ENCODE assay signal across 13 cellular contexts in the genomic region with DNA sequence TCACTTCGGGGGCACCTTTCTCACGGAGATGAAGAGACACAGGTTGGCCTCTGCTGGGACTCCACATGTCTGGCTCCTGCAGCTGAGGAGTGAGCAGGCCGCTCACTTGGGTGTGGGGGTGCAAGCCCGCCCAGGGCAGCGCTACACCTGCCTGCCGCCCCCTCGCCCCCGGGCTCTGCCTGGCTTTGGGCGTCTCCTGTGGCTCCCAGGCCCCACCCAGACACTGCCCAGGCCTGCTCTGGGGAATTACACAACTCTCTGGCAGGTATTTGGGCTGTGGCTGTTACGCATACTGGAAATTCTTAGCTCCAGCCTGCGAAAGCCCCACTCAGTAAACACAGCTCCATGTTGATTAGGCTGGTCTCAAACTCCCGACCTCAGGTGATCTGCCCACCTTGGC. TPM values are rescaled to one million over a fixed set of nuclear protein-coding genes. Genes with fewer than 3 reads are reported as not detected.
DNase-seq lines count a peak whose midpoint lies in the region; ATAC-seq, FAIRE-seq and TF ChIP-seq lines count a peak whose summit lies in the region.
"Not testable (repeated sequence)": the region's sequence is repeated elsewhere in the genome, so short reads cannot be mapped to it uniquely, and the experiment has no call there.
"Had no signal": no experiment of that assay in that cellular context is flagged by ENCODE, and none has a peak within 500 bp of the region (broad histone marks: within the 10 kb centered on the region; RNA-seq: fewer than 3 reads in every experiment).

No MANE protein-coding gene starts in this region.

- not testable (repeated sequence) for H3K36me3 ChIP-seq in esophagus (ENCODE audit: control insufficient read depth in 2 of 2, insufficient read depth in 2 of 2, low read length in 1 of 2); left lung; pancreas; upper lobe of left lung

- TF ChIP-seq POLR2A in NB4 (IDR thresholded peaks at IDR 0.05; ENCODE audit: extremely low read depth, insufficient read length); upper lobe of left lung (IDR thresholded peaks at IDR 0.05): not testable (repeated sequence)

- in situ Hi-C loops in ACHN (cut with HindIII; ENCODE audit: low pct_ligation_motif_present, low pct_unique_long_range_greater_than_20kb, low sequenced_read_pairs), result not testable (repeated sequence)

- not testable (repeated sequence) for H3K4me3 ChIP-seq in NB4 (ENCODE audit: low read depth, low read length); left lung; pancreas
- peak overlapping the region; percentile 32 to 37 for H3K4me3 ChIP-seq in esophagus (ENCODE audit: low read depth in 1 of 2, low read length in 2 of 2)
- peak overlapping the region in 3 of 4 donors; percentile 18 to 21 (median 21) for H3K4me3 ChIP-seq in upper lobe of left lung

- TF ChIP-seq CTCF in NB4 (IDR thresholded peaks at IDR 0.05; ENCODE audit: low read depth, low read length); left lung (IDR thresholded peaks at IDR 0.05); pancreas (IDR thresholded peaks at IDR 0.05); upper lobe of left lung (IDR thresholded peaks at IDR 0.05): not testable (repeated sequence)

- H3K27ac ChIP-seq in esophagus (ENCODE audit: low read depth in 2 of 2, low read length in 1 of 2) (peak overlapping the region; percentile 31 to 79), upper lobe of left lung (peak overlapping the region in 1 of 4 donors; percentile 56)
- not testable (repeated sequence) for H3K27ac ChIP-seq in left lung, pancreas

- DNase-seq in ACHN (peak; percentile 2), NB4 (ENCODE audit: low read depth) (peak; percentile 8), astrocyte of the hippocampus (ENCODE audit: low read depth, low spot score) (peak; percentile 43), pancreas (peak in 1 of 6 donors; percentile 21), upper lobe of left lung (peak; percentile 53 to 84)
- not testable (repeated sequence) for DNase-seq in left cardiac atrium, left lung

- 56 to 57% methylated on average over 11 to 12 of the region's 12 CpGs for WGBS in esophagus, 2 donors
- 81 to 90% methylated on average over 11 to 12 of the region's 12 CpGs for WGBS in pancreas, 2 donors
- WGBS in upper lobe of left lung, 2 donors, result 86% methylated on average over 1 of the region's 12 CpGs; no CpG with 5 or more reads in 1 of the 2 donors

- intact Hi-C loops in left cardiac atrium (cut with DNase I); left lung (cut with DNase I); pancreas (cut with DNase I): not testable (repeated sequence)

- TF ChIP-seq EP300 in upper lobe of left lung (IDR thresholded peaks at IDR 0.05), result not testable (repeated sequence)

- ATAC-seq in left cardiac atrium (peak; percentile 25 to 59), left lung (peak; percentile 73), pancreas (peak in 3 of 4 donors; percentile 21 to 36 (median 22)), upper lobe of left lung (ENCODE audit: low FRiP score in 2 of 2) (peak; percentile 47 to 86)

- H3K9me3 ChIP-seq in esophagus (ENCODE audit: control insufficient read depth in 2 of 2, insufficient read depth in 1 of 2, low read depth in 1 of 2, low read length in 1 of 2); left lung; pancreas; upper lobe of left lung: not testable (repeated sequence)

- H3K4me1 ChIP-seq in esophagus (ENCODE audit: control insufficient read depth in 2 of 2, insufficient read depth in 2 of 2, low read length in 1 of 2); left lung; pancreas; upper lobe of left lung: not testable (repeated sequence)

- not testable (repeated sequence) for FAIRE-seq in pancreas (lab: Jason Lieb, UNC)

- H3K27me3 ChIP-seq in esophagus (ENCODE audit: control insufficient read depth in 1 of 2, insufficient read depth in 2 of 2, low read length in 2 of 2); left lung; pancreas; upper lobe of left lung: not testable (repeated sequence)

RNA-seq across cellular contexts. Expression of a gene that starts 7.9 kb away (rescaled TPM):
- not detected for polyA plus RNA-seq in esophagus
- total RNA-seq in left cardiac atrium, result not detected
- total RNA-seq in left lung, result not detected
- not detected for total RNA-seq in pancreas
- not detected for polyA plus RNA-seq in pancreas
- not detected for total RNA-seq in upper lobe of left lung
- total RNA-seq: G401, GM12878, K562, OCI-LY7 had no signal
- polyA plus RNA-seq: CD14-positive monocyte, GM12878, K562 had no signal

Comparison
In these comparisons a context has a peak if more than half of its experiments do, and no peak if none do; other contexts are left out.
1. ATAC-seq: peak in every context shown above with its lines; median percentile 73 in left lung; 66 in upper lobe of left lung; 42 in left cardiac atrium; 22 in pancreas.